15 cellular contexts compared by ENCODE assay signal in the genomic region with DNA sequence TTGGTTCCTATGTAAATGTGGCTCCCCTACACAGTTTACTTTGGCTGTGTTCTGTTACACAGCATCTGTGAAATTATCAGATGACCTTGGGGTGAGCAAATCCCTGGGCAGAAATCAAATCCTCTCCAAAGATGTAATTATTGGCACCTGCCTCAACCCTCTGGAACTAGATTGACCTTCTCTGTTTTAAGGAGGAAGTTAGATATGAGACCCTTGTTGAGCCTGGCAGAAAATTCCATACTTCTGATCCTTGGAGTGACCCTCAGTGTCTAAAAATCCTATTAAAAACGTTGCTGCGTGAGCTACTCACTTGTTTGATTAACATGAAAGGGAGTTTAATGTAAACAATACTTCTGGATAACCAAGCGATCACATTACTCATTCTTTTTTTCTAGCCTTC.
"Had no signal": no experiment of that assay in that cellular context is flagged by ENCODE, and none has a peak within 500 bp of the region (broad histone marks: within the 10 kb centered on the region; RNA-seq: fewer than 3 reads in every experiment).

No MANE protein-coding gene starts in this region.

- H3K4me3 ChIP-seq: left ventricle myocardium inferior, psoas muscle, thoracic aorta had no signal

- H3K27ac ChIP-seq: brain microvascular endothelial cell, epithelial cell of prostate, left ventricle myocardium inferior, psoas muscle, thoracic aorta had no signal

- H3K9me3 ChIP-seq: left ventricle myocardium inferior, psoas muscle, thoracic aorta had no signal

- H3K27me3 ChIP-seq: brain microvascular endothelial cell had no signal

- DNase-seq: activated CD4-positive, alpha-beta T cell treated with anti-CD3 and anti-CD28 coated beads for 1 hour; activated CD4-positive, alpha-beta T cell treated with anti-CD3 and anti-CD28 coated beads, Interleukin-2, amount 50 U/mL, for 48 hours; activated CD8-positive, alpha-beta memory T cell treated with anti-CD3 and anti-CD28 coated beads, Interleukin-2, amount 10 ng/mL, durations not matched to agents 7 days and 5 days; activated effector memory CD4-positive, alpha-beta T cell treated with anti-CD3 and anti-CD28 coated beads, Interleukin-2, amount 50 U/mL, for 16 hours; activated T-cell treated with anti-CD3 and anti-CD28 coated beads, Interleukin-2, amount 50 U/mL, for 24 hours; brain microvascular endothelial cell; effector memory CD4-positive, alpha-beta T cell; kidney; left ventricle myocardium inferior; mesenchymal stem cell; psoas muscle; stimulated activated CD4-positive, alpha-beta T cell treated with anti-CD3 and anti-CD28 coated beads, Interleukin-2, amount 100 ng/mL, for 48 hours; stimulated activated naive CD8-positive, alpha-beta T cell treated with anti-CD3 and anti-CD28 coated beads, Interleukin-15, amount 100 ng/mL, for 72 hours had no signal

- ATAC-seq: activated CD8-positive, alpha-beta memory T cell treated with anti-CD3 and anti-CD28 coated beads, Interleukin-2, amount 10 ng/mL, durations not matched to agents 7 days and 5 days; psoas muscle; stimulated activated naive CD8-positive, alpha-beta T cell treated with anti-CD3 and anti-CD28 coated beads, Interleukin-15, amount 100 ng/mL, for 72 hours had no signal

- H3K36me3 ChIP-seq: left ventricle myocardium inferior, thoracic aorta had no signal
